In genomic region chr19:46648070-46648960, GRCh38 we compare ENCODE assay signal across 13 cellular contexts. TPM values are rescaled to one million over a fixed set of nuclear protein-coding genes. Genes with fewer than 3 reads are reported as not detected.
A peak's percentile ranks its signal among the peaks of the same experiment; 100 is the strongest.
DNase-seq lines count a peak whose midpoint lies in the region; ATAC-seq and TF ChIP-seq lines count a peak whose summit lies in the region.
"Had no signal": no experiment of that assay in that cellular context is flagged by ENCODE, and none has a peak within 500 bp of the region (broad histone marks: within the 10 kb centered on the region; RNA-seq: fewer than 3 reads in every experiment).

No MANE protein-coding gene starts in this region.

- H3K27ac ChIP-seq in left lung: no peak overlapping the region
- H3K27ac ChIP-seq in vagina: no peak overlapping the region
- H3K27ac ChIP-seq: SK-N-MC had no signal

- no peak overlapping the region for H3K27ac Mint-ChIP-seq in activated naive CD4-positive, alpha-beta T cell treated with anti-CD3 and anti-CD28 coated beads, Interleukin-2, amount 50 U/mL, for 72 hours
- no peak overlapping the region for H3K27ac Mint-ChIP-seq in activated T-helper 17 cell treated with anti-CD3 and anti-CD28 coated beads, Interleukin-2, amount 50 U/mL, for 72 hours
- H3K27ac Mint-ChIP-seq in type B pancreatic cell: no peak overlapping the region
- H3K27ac Mint-ChIP-seq: natural killer cell had no signal

- H3K4me3 ChIP-seq in left lung: no peak overlapping the region
- no peak overlapping the region for H3K4me3 ChIP-seq in foreskin fibroblast (ENCODE audit: low read depth in 1 of 2, low read length in 2 of 2)
- no peak overlapping the region for H3K4me3 ChIP-seq in vagina
- H3K4me3 ChIP-seq: SK-N-MC had no signal

- TF ChIP-seq CTCF in left lung (IDR thresholded peaks at IDR 0.05): no peak
- TF ChIP-seq CTCF in type B pancreatic cell (conservative IDR thresholded peaks at IDR 0.05): no peak
- TF ChIP-seq CTCF in foreskin fibroblast (IDR thresholded peaks at IDR 0.05; ENCODE audit: low read depth, low read length): no peak
- TF ChIP-seq CTCF in vagina (IDR thresholded peaks at IDR 0.05): no peak

- TF ChIP-seq POLR2A in vagina (IDR thresholded peaks at IDR 0.05): no peak

- DNase-seq in activated naive CD4-positive, alpha-beta T cell treated with anti-CD3 and anti-CD28 coated beads, Interleukin-2, amount 50 U/mL, for 72 hours (ENCODE audit: low spot score in 2 of 2): no peak
- no peak for DNase-seq in activated naive CD4-positive, alpha-beta T cell treated with Interleukin-2 at 50 U/mL for 16 hours
- DNase-seq in left lung (peak in 1 of 2 donors; percentile 49), type B pancreatic cell (ENCODE audit: extremely low spot score, unreplicated experiment) (no peak), foreskin fibroblast (no peak), vagina (ENCODE audit: extremely low spot score in 2 of 2) (no peak)
- DNase-seq: natural killer cell, NCI-H446 treated with DMSO at 0.1 percent for 48 hours had no signal

- H3K9me3 ChIP-seq in left lung (no peaks in the 10 kb centered on the region), vagina (no peaks in the 10 kb centered on the region)

- H3K4me1 ChIP-seq in left lung: peaks cover 0 to 5% of the 10 kb centered on the region in 2 donors
- H3K4me1 ChIP-seq in vagina: no peaks in the 10 kb centered on the region

- peaks cover 11 to 18% of the 10 kb centered on the region in 2 donors for H3K36me3 Mint-ChIP-seq in activated naive CD4-positive, alpha-beta T cell treated with anti-CD3 and anti-CD28 coated beads, Interleukin-2, amount 50 U/mL, for 72 hours
- H3K36me3 Mint-ChIP-seq in activated T-helper 17 cell treated with anti-CD3 and anti-CD28 coated beads, Interleukin-2, amount 50 U/mL, for 72 hours (ENCODE audit: low read depth): peaks cover 18% of the 10 kb centered on the region
- peaks cover 25% of the 10 kb centered on the region for H3K36me3 Mint-ChIP-seq in type B pancreatic cell
- H3K36me3 Mint-ChIP-seq: natural killer cell had no signal

- ATAC-seq in activated naive CD4-positive, alpha-beta T cell treated with anti-CD3 and anti-CD28 coated beads, Interleukin-2, amount 50 U/mL, for 72 hours: peak; percentile 38 to 52
- ATAC-seq in activated T-helper 17 cell treated with anti-CD3 and anti-CD28 coated beads, Interleukin-2, amount 50 U/mL, for 72 hours (replicated peaks): peak; percentile 50
- ATAC-seq in left lung (peak; percentile 42), GM21576 (IDR thresholded peaks at IDR 0.05; ENCODE audit: unreplicated experiment) (no peak)
- ATAC-seq: natural killer cell had no signal

- peaks cover 0 to 7% of the 10 kb centered on the region in 2 donors for H3K9me3 Mint-ChIP-seq in activated naive CD4-positive, alpha-beta T cell treated with anti-CD3 and anti-CD28 coated beads, Interleukin-2, amount 50 U/mL, for 72 hours
- no peaks in the 10 kb centered on the region for H3K9me3 Mint-ChIP-seq in activated T-helper 17 cell treated with anti-CD3 and anti-CD28 coated beads, Interleukin-2, amount 50 U/mL, for 72 hours
- H3K9me3 Mint-ChIP-seq in type B pancreatic cell: no peaks in the 10 kb centered on the region
- H3K9me3 Mint-ChIP-seq: natural killer cell had no signal

- intact Hi-C loops in left lung (cut with DNase I) (no loop called here), vagina (cut with DNase I) (no loop called here)

- no peaks in the 10 kb centered on the region for H3K36me3 ChIP-seq in left lung
- no peaks in the 10 kb centered on the region for H3K36me3 ChIP-seq in vagina

- H3K27me3 ChIP-seq in left lung: peaks cover 32 to 92% of the 10 kb centered on the region in 2 donors
- no peaks in the 10 kb centered on the region for H3K27me3 ChIP-seq in vagina

- H3K27me3 Mint-ChIP-seq in activated T-helper 17 cell treated with anti-CD3 and anti-CD28 coated beads, Interleukin-2, amount 50 U/mL, for 72 hours: peaks cover 30% of the 10 kb centered on the region
- H3K27me3 Mint-ChIP-seq in type B pancreatic cell: peaks cover 69% of the 10 kb centered on the region

- H3K4me3 Mint-ChIP-seq in activated T-helper 17 cell treated with anti-CD3 and anti-CD28 coated beads, Interleukin-2, amount 50 U/mL, for 72 hours: peak overlapping the region; percentile 31
- peak overlapping the region; percentile 54 for H3K4me3 Mint-ChIP-seq in type B pancreatic cell
- H3K4me3 Mint-ChIP-seq: natural killer cell had no signal

- peaks cover 5% of the 10 kb centered on the region for H3K4me1 Mint-ChIP-seq in activated T-helper 17 cell treated with anti-CD3 and anti-CD28 coated beads, Interleukin-2, amount 50 U/mL, for 72 hours
- H3K4me1 Mint-ChIP-seq in type B pancreatic cell (ENCODE audit: unreplicated experiment): peaks cover 10% of the 10 kb centered on the region

RNA-seq across cellular contexts. Expression of gene GNG8, which starts 12.3 kb away (rescaled TPM):
- total RNA-seq in activated naive CD4-positive, alpha-beta T cell treated with anti-CD3 and anti-CD28 coated beads, Interleukin-2, amount 50 U/mL, for 72 hours: 10 to 100 TPM in 1 of 2 donors, 1 to 10 TPM in 1; 5.2 to 17.4 TPM
- 1 to 10 TPM in 1 of 2 donors, not detected in 1; 9.6 TPM for total RNA-seq in activated T-helper 17 cell treated with anti-CD3 and anti-CD28 coated beads, Interleukin-2, amount 50 U/mL, for 72 hours
- total RNA-seq in left lung (not detected), type B pancreatic cell (ENCODE audit: low replicate concordance) (2.4 TPM in 1 of 2 replicates, not detected in the other), vagina (not detected)
- total RNA-seq: epithelial cell of proximal tubule, LHCN-M2, natural killer cell had no signal

RNA-seq across cellular contexts. Expression of gene DACT3, which starts 12.7 kb away (rescaled TPM):
- total RNA-seq in activated naive CD4-positive, alpha-beta T cell treated with anti-CD3 and anti-CD28 coated beads, Interleukin-2, amount 50 U/mL, for 72 hours: 10 to 100 TPM in 1 of 2 donors, 1 to 10 TPM in 1; 1.9 to 25.9 TPM
- total RNA-seq in activated T-helper 17 cell treated with anti-CD3 and anti-CD28 coated beads, Interleukin-2, amount 50 U/mL, for 72 hours: 1 to 10 TPM in 1 of 2 donors, under 1 TPM in 1; 0.09 to 5.4 TPM
- total RNA-seq in left lung: 10 to 100 TPM in 1 of 2 donors, 1 to 10 TPM in 1; 6.6 to 15.0 TPM
- 1.3 and 24.5 TPM in 2 replicates for total RNA-seq in type B pancreatic cell (ENCODE audit: low replicate concordance)
- 13.8 TPM for total RNA-seq in vagina
- total RNA-seq: epithelial cell of proximal tubule had no signal

RNA-seq across cellular contexts. Expression of gene PTGIR, which starts 23.4 kb away (rescaled TPM):
- total RNA-seq in activated naive CD4-positive, alpha-beta T cell treated with anti-CD3 and anti-CD28 coated beads, Interleukin-2, amount 50 U/mL, for 72 hours: 10 to 100 TPM; 14.7 to 38.0 TPM
- 10 to 100 TPM in 1 of 2 donors, 1 to 10 TPM in 1; 1.3 to 12.9 TPM for total RNA-seq in activated T-helper 17 cell treated with anti-CD3 and anti-CD28 coated beads, Interleukin-2, amount 50 U/mL, for 72 hours
- 10 to 100 TPM in 1 of 2 donors, 1 to 10 TPM in 1; 9.8 to 12.1 TPM for total RNA-seq in left lung
- total RNA-seq in type B pancreatic cell (ENCODE audit: low replicate concordance): 0.46 TPM in 1 of 2 replicates, not detected in the other
- 10.8 TPM for total RNA-seq in vagina
- total RNA-seq: LHCN-M2 had no signal

RNA-seq across cellular contexts. Expression of gene CALM3, which starts 47.2 kb away (rescaled TPM):
- total RNA-seq in activated naive CD4-positive, alpha-beta T cell treated with anti-CD3 and anti-CD28 coated beads, Interleukin-2, amount 50 U/mL, for 72 hours: 100 to 1,000 TPM; 413 to 615 TPM
- total RNA-seq in activated T-helper 17 cell treated with anti-CD3 and anti-CD28 coated beads, Interleukin-2, amount 50 U/mL, for 72 hours: 100 to 1,000 TPM; 313 to 323 TPM
- total RNA-seq in left lung (100 to 1,000 TPM; 178 to 225 TPM), type B pancreatic cell (ENCODE audit: low replicate concordance) (315 and 335 TPM in 2 replicates), vagina (105 TPM)
